In genomic region chr17:35586569-35587073, GRCh38 we compare ENCODE assay signal across 8 cellular contexts. TPM values are rescaled to one million over a fixed set of nuclear protein-coding genes. Genes with fewer than 3 reads are reported as not detected.
DNase-seq lines count a peak whose midpoint lies in the region; ATAC-seq and TF ChIP-seq lines count a peak whose summit lies in the region.

No MANE protein-coding gene starts in this region.

- ATAC-seq in HG03175 (IDR thresholded peaks at IDR 0.05; ENCODE audit: unreplicated experiment) (peak; percentile 7), body of pancreas (peak; percentile 10), lung (ENCODE audit: insufficient read depth, low FRiP score) (peak; percentile 14), GM21825 (IDR thresholded peaks at IDR 0.05; ENCODE audit: unreplicated experiment) (no peak)

- peak overlapping the region; percentile 80 for H3K4me2 ChIP-seq in DOHH2 (ENCODE audit: low read length)

- peaks cover 22% of the 10 kb centered on the region for H3K4me1 ChIP-seq in DOHH2 (ENCODE audit: control insufficient read depth, low read length)
- H3K4me1 ChIP-seq in body of pancreas, result peaks cover 18% of the 10 kb centered on the region
- peaks cover 7% of the 10 kb centered on the region in 2 donors for H3K4me1 ChIP-seq in lung (ENCODE audit: control insufficient read depth in 2 of 2, insufficient read depth in 2 of 2, low read length in 2 of 2)
- no peaks in the 10 kb centered on the region for H3K4me1 ChIP-seq in uterus

- WGBS in body of pancreas, 2 donors, result 24 to 29% methylated on average over 7 of the region's 7 CpGs
- WGBS in lung, 2 donors, result 26 to 27% methylated on average over 7 of the region's 7 CpGs

- H3K9me2 ChIP-seq in DOHH2 (replicated peaks; ENCODE audit: control insufficient read depth, low read length), result no peaks in the 10 kb centered on the region

- DNase-seq in body of pancreas (no peak), lung (ENCODE audit: low spot score) (no peak), uterus (no peak), EL (no peak), GM03348 (ENCODE audit: low spot score) (no peak)

- H3K27ac ChIP-seq in DOHH2 (ENCODE audit: low read depth, low read length) (peak overlapping the region; percentile 62), body of pancreas (peak overlapping the region; percentile 70 to 94 (median 80)), lung (ENCODE audit: low read depth in 1 of 2, low read length in 1 of 2) (peak overlapping the region; percentile 81 to 95), uterus (peak overlapping the region; percentile 73 to 85)

- H4K20me1 ChIP-seq in DOHH2 (ENCODE audit: control insufficient read depth, insufficient read depth, low read depth, low read length), result no peaks in the 10 kb centered on the region

- peaks cover 3% of the 10 kb centered on the region; the same call in 1 of the 2 replicates for H3F3A ChIP-seq in DOHH2 (ENCODE audit: control insufficient read depth, insufficient read depth)

- H3K27me3 ChIP-seq in DOHH2 (ENCODE audit: control insufficient read depth, low read length), result no peaks in the 10 kb centered on the region; the same call in 1 of the 2 replicates
- no peaks in the 10 kb centered on the region for H3K27me3 ChIP-seq in body of pancreas
- H3K27me3 ChIP-seq in lung (ENCODE audit: control insufficient read depth, insufficient read depth), result no peaks in the 10 kb centered on the region
- no peaks in the 10 kb centered on the region for H3K27me3 ChIP-seq in uterus

- H3K36me3 ChIP-seq in DOHH2 (ENCODE audit: control insufficient read depth, low read length), result no peaks in the 10 kb centered on the region
- no peaks in the 10 kb centered on the region for H3K36me3 ChIP-seq in body of pancreas (replicated peaks in 1 of 2; ENCODE audit: insufficient read depth in 1 of 2, low read depth in 2 of 2)
- H3K36me3 ChIP-seq in lung (ENCODE audit: control insufficient read depth in 2 of 2, insufficient read depth in 2 of 2, low read length in 2 of 2), result no peaks in the 10 kb centered on the region
- H3K36me3 ChIP-seq in uterus, result no peaks in the 10 kb centered on the region

- intact Hi-C loops in body of pancreas (cut with DNase I) (no loop called here), uterus (cut with DNase I; ENCODE audit: low total_unique reads) (no loop called here)

- no peak for TF ChIP-seq POLR2A in body of pancreas (IDR thresholded peaks at IDR 0.05)
- no peak for TF ChIP-seq POLR2A in uterus (IDR thresholded peaks at IDR 0.05)

- H3K9me3 ChIP-seq in DOHH2 (ENCODE audit: control insufficient read depth, insufficient read depth, low read length), result no peaks in the 10 kb centered on the region
- H3K9me3 ChIP-seq in body of pancreas, result no peaks in the 10 kb centered on the region
- no peaks in the 10 kb centered on the region for H3K9me3 ChIP-seq in lung (ENCODE audit: control insufficient read depth in 2 of 2, insufficient read depth in 1 of 2, low read length in 1 of 2)
- no peaks in the 10 kb centered on the region for H3K9me3 ChIP-seq in uterus

- H3K79me2 ChIP-seq in DOHH2 (ENCODE audit: control insufficient read depth, low read length), result peaks cover 42% of the 10 kb centered on the region

- TF ChIP-seq CTCF in DOHH2 (IDR thresholded peaks at IDR 0.05; ENCODE audit: low read depth, low read length, poor library complexity, severe bottlenecking) (no peak), body of pancreas (IDR thresholded peaks at IDR 0.05) (no peak), lung (IDR thresholded peaks at IDR 0.05; ENCODE audit: control extremely low read depth, extremely low read depth) (no peak), uterus (IDR thresholded peaks at IDR 0.05) (no peak)

- peak overlapping the region; percentile 96 for H3K4me3 ChIP-seq in DOHH2 (ENCODE audit: low read length)
- H3K4me3 ChIP-seq in body of pancreas, result peak overlapping the region in 1 of 2 donors; percentile 94
- H3K4me3 ChIP-seq in lung, result peak overlapping the region; percentile 98
- H3K4me3 ChIP-seq in uterus, result peak overlapping the region; percentile 82 to 97

RNA-seq across cellular contexts. Expression of gene AP2B1, which starts 0.5 kb away (rescaled TPM):
- total RNA-seq in body of pancreas (10 to 100 TPM; 29.3 to 43.6 TPM), lung (100 to 1,000 TPM; 110 to 156 TPM), uterus (100 to 1,000 TPM in 1 of 4 donors, 10 to 100 TPM in 3; 40.7 to 124 (median 61.5) TPM)
- polyA plus RNA-seq in lung, result 10 to 100 TPM; 52.9 to 55.3 TPM

RNA-seq across cellular contexts. Expression of gene PEX12, which starts 8.2 kb away (rescaled TPM):
- total RNA-seq in body of pancreas (1 to 10 TPM; 3.0 to 3.4 TPM), lung (1 to 10 TPM; 5.1 to 5.3 TPM), uterus (10 to 100 TPM in 1 of 4 donors, 1 to 10 TPM in 3; 5.3 to 15.9 (median 8.6) TPM)
- 1 to 10 TPM; 2.6 to 3.7 TPM for polyA plus RNA-seq in lung

RNA-seq across cellular contexts. Expression of gene SLFN14, which starts 26.0 kb away (rescaled TPM):
- not detected for total RNA-seq in body of pancreas
- total RNA-seq in lung, result 1 to 10 TPM in 1 of 2 donors, not detected in 1; 2.3 TPM
- under 1 TPM in 1 of 2 donors, not detected in 1; 0.34 TPM for polyA plus RNA-seq in lung
- total RNA-seq in uterus, result under 1 TPM in 1 of 4 donors, not detected in 3; 0.76 TPM

RNA-seq across cellular contexts. Expression of gene SLFN12L, which starts 49.1 kb away (rescaled TPM):
- total RNA-seq in body of pancreas (1 to 10 TPM in 1 of 2 donors, under 1 TPM in 1; 0.78 to 1.6 TPM), lung (10 to 100 TPM in 1 of 2 donors, 1 to 10 TPM in 1; 2.1 to 13.2 TPM), uterus (1 to 10 TPM in 2 of 4 donors, under 1 TPM in 2; 0.55 to 2.8 (median 1.4) TPM)
- polyA plus RNA-seq in lung, result under 1 TPM; 0.59 to 0.88 TPM
